ENCODE assay signal across 11 cellular contexts in genomic region chr14:72519543-72519942, GRCh38.
DNase-seq lines count a peak whose midpoint lies in the region; ATAC-seq and TF ChIP-seq lines count a peak whose summit lies in the region.
"Had no signal": no experiment of that assay in that cellular context is flagged by ENCODE, and none has a peak within 500 bp of the region (broad histone marks: within the 10 kb centered on the region; RNA-seq: fewer than 3 reads in every experiment).

No MANE protein-coding gene starts in this region.

- no peak overlapping the region for H3K27ac ChIP-seq in left ventricle myocardium inferior (replicated peaks)
- H3K27ac ChIP-seq in right atrium auricular region, result no peak overlapping the region
- H3K27ac ChIP-seq: suprapubic skin had no signal

- peak; percentile 25 for ATAC-seq in GM21360 (IDR thresholded peaks at IDR 0.05; ENCODE audit: unreplicated experiment)
- ATAC-seq in HG03469 (IDR thresholded peaks at IDR 0.05; ENCODE audit: unreplicated experiment), result peak; percentile 8
- ATAC-seq: GM23338 had no signal

- peaks cover 6% of the 10 kb centered on the region for H3K9me3 Mint-ChIP-seq in activated naive CD4-positive, alpha-beta T cell treated with anti-CD3 and anti-CD28 coated beads, Interleukin-2, amount 50 U/mL, for 24 hours

- H3K9me3 ChIP-seq in left ventricle myocardium inferior (replicated peaks) (peaks cover 7% of the 10 kb centered on the region), right atrium auricular region (no peaks in the 10 kb centered on the region)
- H3K9me3 ChIP-seq: suprapubic skin had no signal

- no peaks in the 10 kb centered on the region for H3K27me3 Mint-ChIP-seq in activated naive CD4-positive, alpha-beta T cell treated with anti-CD3 and anti-CD28 coated beads, Interleukin-2, amount 50 U/mL, for 24 hours

- peak overlapping the region; percentile 89 for H3K27ac Mint-ChIP-seq in activated naive CD4-positive, alpha-beta T cell treated with anti-CD3 and anti-CD28 coated beads, Interleukin-2, amount 50 U/mL, for 24 hours
- H3K27ac Mint-ChIP-seq: GM23338 had no signal

- DNase-seq in activated effector memory CD4-positive, alpha-beta T cell treated with anti-CD3 and anti-CD28 coated beads, Interleukin-2, amount 50 U/mL, for 16 hours, result no peak
- DNase-seq in left ventricle myocardium inferior, result no peak
- no peak for DNase-seq in NCI-H1694 treated with DMSO at 0.1 percent for 48 hours (lab: John Stamatoyannopoulos, UW)
- DNase-seq in right atrium auricular region (ENCODE audit: low spot score), result no peak
- DNase-seq: DMS79 had no signal

- peak overlapping the region; percentile 63 for H3K4me3 Mint-ChIP-seq in activated naive CD4-positive, alpha-beta T cell treated with anti-CD3 and anti-CD28 coated beads, Interleukin-2, amount 50 U/mL, for 24 hours
- H3K4me3 Mint-ChIP-seq: GM23338 had no signal

- TF ChIP-seq CTCF in left ventricle myocardium inferior (IDR thresholded peaks at IDR 0.05; ENCODE audit: borderline replicate concordance) (no peak), right atrium auricular region (IDR thresholded peaks at IDR 0.05) (no peak)

- H3K4me1 ChIP-seq in left ventricle myocardium inferior (no peaks in the 10 kb centered on the region), right atrium auricular region (peaks cover 0 to 6% of the 10 kb centered on the region in 2 donors)

- H3K4me1 Mint-ChIP-seq in activated naive CD4-positive, alpha-beta T cell treated with anti-CD3 and anti-CD28 coated beads, Interleukin-2, amount 50 U/mL, for 24 hours, result peaks cover 63% of the 10 kb centered on the region
- H3K4me1 Mint-ChIP-seq: GM23338 had no signal

- intact Hi-C loops in left ventricle myocardium inferior (cut with micrococcal nuclease), result no loop called here

- H3K4me3 ChIP-seq in GM08714 (ENCODE audit: low read length) (peak overlapping the region; percentile 10; the same call in 1 of the 2 replicates), left ventricle myocardium inferior (no peak overlapping the region), right atrium auricular region (no peak overlapping the region)
- H3K4me3 ChIP-seq: GM23338, suprapubic skin had no signal

- no peaks in the 10 kb centered on the region for H3K27me3 ChIP-seq in left ventricle myocardium inferior (ENCODE audit: low read depth)
- no peaks in the 10 kb centered on the region for H3K27me3 ChIP-seq in right atrium auricular region
- H3K27me3 ChIP-seq: suprapubic skin had no signal

- H3K36me3 ChIP-seq in left ventricle myocardium inferior, result no peaks in the 10 kb centered on the region
- H3K36me3 ChIP-seq in right atrium auricular region, result no peaks in the 10 kb centered on the region
- H3K36me3 ChIP-seq: suprapubic skin had no signal

- no peaks in the 10 kb centered on the region for H3K36me3 Mint-ChIP-seq in activated naive CD4-positive, alpha-beta T cell treated with anti-CD3 and anti-CD28 coated beads, Interleukin-2, amount 50 U/mL, for 24 hours
